23 cellular contexts compared by ENCODE assay signal in genomic region chr10:34656676-34657075, GRCh38.
A peak's percentile ranks its signal among the peaks of the same experiment; 100 is the strongest.
DNase-seq lines count a peak whose midpoint lies in the region; ATAC-seq, FAIRE-seq and TF ChIP-seq lines count a peak whose summit lies in the region.
"Had no signal": no experiment of that assay in that cellular context is flagged by ENCODE, and none has a peak within 500 bp of the region (broad histone marks: within the 10 kb centered on the region; RNA-seq: fewer than 3 reads in every experiment).

No MANE protein-coding gene starts in this region.

- TF ChIP-seq EP300 in K562 (IDR thresholded peaks at IDR 0.05; ENCODE audit: low read length) = no peak

- ATAC-seq in K562 = no peak
- ATAC-seq: CD8-positive, alpha-beta T cell; Right ventricle myocardium inferior had no signal

- WGBS in K562 (ENCODE audit: insufficient coverage, low coverage, missing lambda C conversion rate) = 21% methylated on average over 4 of the region's 4 CpGs

- intact Hi-C loops in K562 (cut with micrococcal nuclease) = no loop called here
- intact Hi-C loops in posterior vena cava (cut with DNase I) = no loop called here

- no peak overlapping the region for H3K4me2 ChIP-seq in K562 (ENCODE audit: insufficient read depth, low read length)

- in situ Hi-C loops in K562 (cut with MboI) = no loop called here

- no peak for TF ChIP-seq CTCF in K562 (IDR thresholded peaks at IDR 0.05 in 2 of 3, conservative IDR thresholded peaks at IDR 0.05 in 1 of 3; ENCODE audit: insufficient read depth in 2 of 3, low read depth in 1 of 3, low read length in 3 of 3)
- no peak for TF ChIP-seq CTCF in type B pancreatic cell (conservative IDR thresholded peaks at IDR 0.05)

- CTCF ChIA-PET in K562 (lab: Yijun Ruan, JAX; ENCODE audit: low intra/inter-chr PET ratio) = no interaction called here
- CTCF ChIA-PET in HEK293T (lab: Yijun Ruan, JAX) = interaction anchor here (0.6 to 1.5 kb wide), 2 partner anchors 17 to 253 kb away, joined by 4 read pairs; no protein-coding TSS in a partner anchor

- H3K36me3 ChIP-seq in K562 (ENCODE audit: control insufficient read depth, insufficient read depth, low read length) (no peaks in the 10 kb centered on the region), iPS-20b (ENCODE audit: insufficient read depth, low read depth, low read length) (no peaks in the 10 kb centered on the region)

- H3K27ac ChIP-seq in K562 (ENCODE audit: extremely low read depth, low read depth, low read length) (no peak overlapping the region), iPS-20b (ENCODE audit: low read length) (peak overlapping the region; percentile 54)

- no peak overlapping the region for H3K9ac ChIP-seq in K562 (ENCODE audit: insufficient read depth in 1 of 2, low read depth in 2 of 2, low read length in 2 of 2)
- no peak overlapping the region; the same call in 1 of the 2 replicates for H3K9ac ChIP-seq in iPS-20b (ENCODE audit: low read depth, low read length)

- H3K9me3 ChIP-seq in K562 (replicated peaks; ENCODE audit: control insufficient read depth, insufficient read depth, low read depth, low read length) (no peaks in the 10 kb centered on the region), iPS-20b (ENCODE audit: insufficient read depth, low read depth, low read length) (no peaks in the 10 kb centered on the region)

- POLR2A ChIA-PET in K562 (lab: Yijun Ruan, JAX) = interaction anchor here (1.6 kb wide), 1 partner anchor 311 kb away, joined by 3 read pairs; no protein-coding TSS in a partner anchor
- POLR2A ChIA-PET in HEK293T (lab: Yijun Ruan, JAX) = no interaction called here

- no peaks in the 10 kb centered on the region for H3K27me3 Mint-ChIP-seq in type B pancreatic cell

- peak overlapping the region; percentile 40 for H3K27ac Mint-ChIP-seq in type B pancreatic cell
- H3K27ac Mint-ChIP-seq: CD8-positive, alpha-beta T cell; HFFc6 had no signal

- BruUV-seq in K562 (replicated peaks; lab: Mats Ljungman, UMichigan) = no TSS peak

- no peaks in the 10 kb centered on the region for H3K79me2 ChIP-seq in K562 (ENCODE audit: control insufficient read depth, insufficient read depth, low read length)

- peak; percentile 23 for FAIRE-seq in K562 (lab: Jason Lieb, UNC)
- FAIRE-seq: GM19239, H54 had no signal

- H3K9me3 Mint-ChIP-seq in type B pancreatic cell = no peaks in the 10 kb centered on the region
- H3K9me3 Mint-ChIP-seq: CD8-positive, alpha-beta T cell; HFFc6 had no signal

- no peak for TF ChIP-seq POLR2A in K562 (conservative IDR thresholded peaks at IDR 0.05)

- DNase-seq in NCI-H2171 treated with DMSO at 0.1 percent for 48 hours (lab: John Stamatoyannopoulos, UW) = peak; percentile 41
- no peak for DNase-seq in NCI-H2171 (lab: John Stamatoyannopoulos, UW)
- DNase-seq in K562 (ENCODE audit: extremely low read depth in 1 of 4, low spot score in 3 of 4) = no peak
- DNase-seq in type B pancreatic cell (ENCODE audit: extremely low spot score, unreplicated experiment) = no peak
- no peak for DNase-seq in GOT3 (lab: John Stamatoyannopoulos, UW)
- no peak for DNase-seq in posterior vena cava (ENCODE audit: low spot score)
- DNase-seq in HEK293T (ENCODE audit: extremely low spot score) = no peak
- DNase-seq: AML-193; C1 segment of cervical spinal cord; Calu3; CD8-positive, alpha-beta T cell; DMS53; GDM1; HFFc6; KG1; NCI-H1092; NCI-H2029 treated with DMSO at 0.1 percent for 48 hours; NCI-H446 treated with DMSO at 0.1 percent for 48 hours; NCI-H526 treated with DMSO at 0.1 percent for 48 hours had no signal

- no peak overlapping the region for H3K4me3 Mint-ChIP-seq in type B pancreatic cell
- H3K4me3 Mint-ChIP-seq: CD8-positive, alpha-beta T cell; HFFc6 had no signal

- H3K4me3 ChIP-seq in K562 = no peak overlapping the region
- peak overlapping the region; percentile 23; the same call in 1 of the 2 replicates for H3K4me3 ChIP-seq in iPS-20b (ENCODE audit: low read length)

- peaks cover 4% of the 10 kb centered on the region for H3K36me3 Mint-ChIP-seq in type B pancreatic cell
- H3K36me3 Mint-ChIP-seq: CD8-positive, alpha-beta T cell had no signal

- no peak overlapping the region for H2AFZ ChIP-seq in K562 (ENCODE audit: low read depth, low read length)

- no peak for TF ChIP-seq RAD21 in K562 (CRISPR knock-in tag; conservative IDR thresholded peaks at IDR 0.05 in 1 of 2, IDR thresholded peaks at IDR 0.05 in 1 of 2)

- H3K27me3 ChIP-seq in K562 (ENCODE audit: control insufficient read depth in 2 of 2, insufficient read depth in 2 of 2, low read length in 2 of 2) (peaks cover 0 to 5% of the 10 kb centered on the region in 2 experiments; a peak in 1 of 5 replicates), iPS-20b (ENCODE audit: insufficient read depth, low read length) (no peaks in the 10 kb centered on the region)

- H3K9me1 ChIP-seq in K562 (ENCODE audit: control insufficient read depth, insufficient read depth, low read length) = no peaks in the 10 kb centered on the region

- H4K20me1 ChIP-seq in K562 (replicated peaks; ENCODE audit: control insufficient read depth, insufficient read depth, low read length) = 0 out of 2 replicates have a peak, but pooled peaks cover 16% of the 10 kb centered on the region

- H3K4me1 Mint-ChIP-seq in type B pancreatic cell (ENCODE audit: unreplicated experiment) = peaks cover 37% of the 10 kb centered on the region

- H3K4me1 ChIP-seq in K562 (replicated peaks in 1 of 2; ENCODE audit: control insufficient read depth in 2 of 2, insufficient read depth in 2 of 2, low read length in 2 of 2) (no peaks in the 10 kb centered on the region), iPS-20b (ENCODE audit: insufficient read depth, low read length) (peaks cover 50% of the 10 kb centered on the region)

TF ChIP-seq in K562, 482 proteins besides CTCF, POLR2A, EP300 and RAD21 (continues in another document):
- TF ChIP-seq CBX8 (IDR thresholded peaks at IDR 0.05; ENCODE audit: borderline replicate concordance, extremely low read depth, low read depth, low read length, poor library complexity, severe bottlenecking) (no peak), BMI1 (IDR thresholded peaks at IDR 0.05; ENCODE audit: low read length) (no peak), XRCC5 (IDR thresholded peaks at IDR 0.05; ENCODE audit: low read depth, low read length) (no peak), RHOXF2B (CRISPR knock-in tag; conservative IDR thresholded peaks at IDR 0.05) (no peak), ELK3 (CRISPR knock-in tag; IDR thresholded peaks at IDR 0.05) (no peak), ZNF143 (CRISPR knock-in tag; IDR thresholded peaks at IDR 0.05) (no peak), STAT5B (CRISPR knock-in tag; IDR thresholded peaks at IDR 0.05) (no peak), BRD9 (IDR thresholded peaks at IDR 0.05; ENCODE audit: low read depth, partially characterized antibody) (no peak)

TF ChIP-seq in HEK293T, 16 proteins besides CTCF, POLR2A, EP300 and RAD21:
- no peak for TF ChIP-seq SUZ12 (IDR thresholded peaks at IDR 0.05)
